8 cellular contexts compared by ENCODE assay signal in the genomic region with DNA sequence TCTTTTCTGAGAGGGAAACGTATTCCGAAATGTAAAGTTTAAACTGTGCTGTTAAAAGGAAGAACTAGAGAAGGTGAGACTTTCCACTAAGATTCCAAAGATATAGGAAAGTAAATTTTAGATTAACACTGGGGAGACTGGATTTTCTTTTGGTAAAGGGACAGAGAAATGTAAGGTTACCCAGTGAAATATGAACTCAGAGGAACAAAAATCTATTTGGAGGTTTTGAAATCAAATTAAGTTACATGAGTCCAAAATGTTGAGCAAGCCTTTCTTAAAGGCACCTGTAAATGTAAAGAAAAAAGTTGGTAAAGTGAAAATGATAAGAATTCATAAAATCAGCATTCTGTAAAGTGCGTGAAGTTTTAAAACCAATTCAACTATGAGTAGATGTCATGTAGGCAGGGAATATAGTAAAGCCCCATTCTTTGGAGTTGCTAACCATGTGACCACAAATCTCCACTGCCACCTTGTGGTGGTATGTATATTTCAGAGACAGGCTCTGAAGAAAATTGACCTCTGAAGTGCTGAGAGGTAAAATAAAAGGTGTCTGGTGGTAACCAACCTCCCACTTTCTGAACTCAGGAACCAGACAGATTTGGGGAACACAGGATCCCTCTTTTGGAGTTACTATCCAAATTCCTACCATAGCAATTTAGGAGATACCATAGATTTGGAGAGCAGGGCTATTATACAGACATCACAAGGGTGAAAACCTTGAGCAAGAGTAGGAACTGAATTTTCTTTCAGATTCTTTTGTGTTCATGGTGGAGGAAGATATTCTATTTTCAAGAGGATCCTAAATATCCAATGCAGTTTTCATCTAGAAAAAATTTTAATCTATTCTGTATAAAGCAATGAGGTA.
A peak's percentile ranks its signal among the peaks of the same experiment; 100 is the strongest.
DNase-seq lines count a peak whose midpoint lies in the region; ATAC-seq and TF ChIP-seq lines count a peak whose summit lies in the region.

No MANE protein-coding gene starts in this region.

- H3K9me3 Mint-ChIP-seq in stimulated activated memory B cell treated with anti-CD40 and anti-IgM and Interleukin-4, amounts not matched to agents 10 μg/mL and 1 μg/mL and 100 μg/mL, for 72 hours, result peaks cover 8% of the 10 kb centered on the region

- H3K36me3 ChIP-seq in OCI-LY3 (replicated peaks; ENCODE audit: low read depth, low read length), result no peaks in the 10 kb centered on the region

- no peaks in the 10 kb centered on the region for H3K79me2 ChIP-seq in OCI-LY3 (ENCODE audit: low read length)

- H4K20me1 ChIP-seq in OCI-LY3 (ENCODE audit: insufficient read depth, low read length), result no peaks in the 10 kb centered on the region

- no peak overlapping the region for H3K4me3 ChIP-seq in OCI-LY3 (ENCODE audit: low read length)

- no peaks in the 10 kb centered on the region for H3K9me3 ChIP-seq in OCI-LY3 (ENCODE audit: insufficient read depth, low read length)

- no peak overlapping the region for H3K4me3 Mint-ChIP-seq in stimulated activated memory B cell treated with anti-CD40 and anti-IgM and Interleukin-4, amounts not matched to agents 10 μg/mL and 1 μg/mL and 100 μg/mL, for 72 hours

- DNase-seq in DMS53 (lab: John Stamatoyannopoulos, UW) (peak; percentile 67), GM20000 (ENCODE audit: low spot score) (peak; percentile 46), HuH-7 (ENCODE audit: low spot score) (peak; percentile 22), dermis blood vessel endothelial cell (peak; percentile 56), medulla oblongata (ENCODE audit: extremely low spot score) (peak; percentile 70)
- no peak for DNase-seq in activated T-cell treated with anti-CD3 and anti-CD28 coated beads, Interleukin-2, amount 50 U/mL, for 48 hours

- H3K27me3 Mint-ChIP-seq in stimulated activated memory B cell treated with anti-CD40 and anti-IgM and Interleukin-4, amounts not matched to agents 10 μg/mL and 1 μg/mL and 100 μg/mL, for 72 hours, result no peaks in the 10 kb centered on the region

- no peaks in the 10 kb centered on the region for H3K27me3 ChIP-seq in OCI-LY3 (ENCODE audit: low read depth, low read length)

- H2AFZ ChIP-seq in OCI-LY3 (ENCODE audit: low read depth, low read length), result peak overlapping the region; percentile 39

- H3K9ac ChIP-seq in OCI-LY3 (ENCODE audit: low read length), result no peak overlapping the region

- no peak overlapping the region for H3K27ac Mint-ChIP-seq in stimulated activated memory B cell treated with anti-CD40 and anti-IgM and Interleukin-4, amounts not matched to agents 10 μg/mL and 1 μg/mL and 100 μg/mL, for 72 hours

- peaks cover 7% of the 10 kb centered on the region for H3K4me1 ChIP-seq in OCI-LY3 (ENCODE audit: low read length)

- no peaks in the 10 kb centered on the region for H3K4me1 Mint-ChIP-seq in stimulated activated memory B cell treated with anti-CD40 and anti-IgM and Interleukin-4, amounts not matched to agents 10 μg/mL and 1 μg/mL and 100 μg/mL, for 72 hours

- peak; percentile 43 for TF ChIP-seq CTCF in GM20000 (IDR thresholded peaks at IDR 0.05; ENCODE audit: extremely low read depth, missing control alignments)
- peak; percentile 95 for TF ChIP-seq CTCF in OCI-LY3 (IDR thresholded peaks at IDR 0.05; ENCODE audit: low read depth, low read length)

- ATAC-seq in stimulated activated memory B cell treated with anti-CD40 and anti-IgM and Interleukin-4, amounts not matched to agents 10 μg/mL and 1 μg/mL and 100 μg/mL, for 72 hours, result no peak

- H3K27ac ChIP-seq in OCI-LY3 (ENCODE audit: low read length), result no peak overlapping the region

- H3K4me2 ChIP-seq in OCI-LY3 (ENCODE audit: low read length), result peak overlapping the region; percentile 35

- no peaks in the 10 kb centered on the region for H3K36me3 Mint-ChIP-seq in stimulated activated memory B cell treated with anti-CD40 and anti-IgM and Interleukin-4, amounts not matched to agents 10 μg/mL and 1 μg/mL and 100 μg/mL, for 72 hours

Comparison
In these comparisons a context has a peak if more than half of its experiments do, and no peak if none do; other contexts are left out.
1. DNase-seq: peak in DMS53 (single experiment), GM20000 (single experiment), HuH-7 (single experiment), dermis blood vessel endothelial cell (single experiment) and medulla oblongata (single experiment); none in activated T-cell treated with anti-CD3 and anti-CD28 coated beads, Interleukin-2, amount 50 U/mL, for 48 hours (0 of 2).